In genomic region chr7:497346-497745, GRCh38 we compare ENCODE assay signal across 1 cellular context.
TF ChIP-seq lines count a peak whose summit lies in the region.

No MANE protein-coding gene starts in this region.

TF ChIP-seq in HepG2, 621 proteins besides CTCF, POLR2A, EP300 and RAD21:
- TF ChIP-seq ZNF180 (CRISPR knock-in tag; IDR thresholded peaks at IDR 0.05; ENCODE audit: borderline replicate concordance, low read depth): no peak
- no peak for TF ChIP-seq THAP8 (CRISPR knock-in tag; IDR thresholded peaks at IDR 0.05; ENCODE audit: borderline replicate concordance)
